14 cellular contexts compared by ENCODE assay signal in the genomic region with DNA sequence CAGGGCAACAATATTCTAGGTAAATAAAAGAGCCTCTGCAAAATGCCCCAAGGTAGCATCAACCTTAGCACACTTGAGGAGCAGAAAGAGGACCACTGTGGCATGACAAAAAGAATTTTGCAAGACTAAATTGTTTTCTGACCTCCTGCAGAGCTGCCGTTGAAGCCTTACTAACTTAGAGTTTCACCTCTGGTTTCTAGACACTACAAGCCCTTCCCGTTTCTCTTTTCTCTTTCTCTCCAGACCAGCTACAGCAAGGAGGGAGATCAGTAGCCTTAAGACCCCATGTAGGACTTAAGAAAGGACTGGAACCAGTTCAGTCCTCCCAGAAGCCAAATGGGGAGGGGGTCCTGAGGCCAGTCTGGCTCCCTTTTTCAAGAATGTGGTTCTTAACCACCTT.
A peak's percentile ranks its signal among the peaks of the same experiment; 100 is the strongest.
DNase-seq lines count a peak whose midpoint lies in the region; ATAC-seq and TF ChIP-seq lines count a peak whose summit lies in the region.
"Had no signal": no experiment of that assay in that cellular context is flagged by ENCODE, and none has a peak within 500 bp of the region (broad histone marks: within the 10 kb centered on the region; RNA-seq: fewer than 3 reads in every experiment).

No MANE protein-coding gene starts in this region.

- TF ChIP-seq CTCF in GM13976 (IDR thresholded peaks at IDR 0.05; ENCODE audit: borderline replicate concordance, control extremely low read depth, extremely low read depth, insufficient read depth, missing control alignments): no peak
- no peak for TF ChIP-seq CTCF in HFFc6 (IDR thresholded peaks at IDR 0.05)
- TF ChIP-seq CTCF in OCI-LY7 (conservative IDR thresholded peaks at IDR 0.05; ENCODE audit: low read length): no peak

- no peaks in the 10 kb centered on the region; the same call in 1 of the 2 replicates for H3K9me2 ChIP-seq in OCI-LY7 (ENCODE audit: insufficient read depth, low read length)

- peak overlapping the region; percentile 62; the same call in 1 of the 2 replicates for H2AFZ ChIP-seq in OCI-LY7 (ENCODE audit: low read length)
- H2AFZ ChIP-seq: GM23248 had no signal

- H3K36me3 ChIP-seq in OCI-LY7 (ENCODE audit: insufficient read depth, low read length): no peaks in the 10 kb centered on the region
- H3K36me3 ChIP-seq in muscle layer of duodenum (ENCODE audit: control insufficient read depth in 1 of 2, insufficient read depth in 2 of 2, low read length in 2 of 2): no peaks in the 10 kb centered on the region
- H3K36me3 ChIP-seq: uterus had no signal

- POLR2A ChIA-PET in OCI-LY7 (lab: Charles Lee): interaction anchor here (0.7 to 1.7 kb wide), 5 partner anchors 14 to 557 kb away, joined by 3 to 5 read pairs (median 3); no protein-coding TSS in a partner anchor

- no peak overlapping the region for H3K4me3 Mint-ChIP-seq in HFFc6
- H3K4me3 Mint-ChIP-seq: mesothelial cell of epicardium had no signal

- no peaks in the 10 kb centered on the region for H3K27me3 ChIP-seq in muscle layer of duodenum (ENCODE audit: low read depth, low read length)
- H3K27me3 ChIP-seq: uterus had no signal

- peak overlapping the region; percentile 61; the same call in 1 of the 2 replicates for H3K27ac Mint-ChIP-seq in HFFc6
- H3K27ac Mint-ChIP-seq: mesothelial cell of epicardium had no signal

- H3K27ac ChIP-seq in OCI-LY7 (ENCODE audit: low read depth, low read length, poor library complexity, severe bottlenecking) (no peak overlapping the region), muscle layer of duodenum (ENCODE audit: low read length) (peak overlapping the region; percentile 1)
- H3K27ac ChIP-seq: GM23248 had no signal

- DNase-seq in GM13976 (ENCODE audit: low spot score) (peak; percentile 34), HFFc6 (no peak), OCI-LY7 (ENCODE audit: low spot score) (peak; percentile 10), NCI-H774 (lab: John Stamatoyannopoulos, UW) (no peak), NCI-H2227 treated with DMSO at 0.1 percent for 48 hours (lab: John Stamatoyannopoulos, UW) (no peak)
- DNase-seq: anterior cingulate cortex, GM23248, hippocampal formation, NCI-H446 treated with DMSO at 0.1 percent for 48 hours, uterus had no signal

- no TSS peak for BruUV-seq in OCI-LY7 (replicated peaks; lab: Mats Ljungman, UMichigan)

- ATAC-seq in GM18498 (IDR thresholded peaks at IDR 0.05; ENCODE audit: unreplicated experiment): no peak
- no peak for ATAC-seq in HG03097 (IDR thresholded peaks at IDR 0.05; ENCODE audit: low FRiP score, unreplicated experiment)

- H3K36me3 Mint-ChIP-seq in HFFc6 (ENCODE audit: low read depth): no peaks in the 10 kb centered on the region
- H3K36me3 Mint-ChIP-seq: mesothelial cell of epicardium had no signal

- intact Hi-C loops in OCI-LY7 (cut with micrococcal nuclease; ENCODE audit: unreplicated experiment): loop anchor here (5.0 kb wide), 1 partner anchor 466 kb away; no protein-coding TSS in a partner anchor

- H3K4me2 ChIP-seq in OCI-LY7 (ENCODE audit: low read length): no peak overlapping the region

- H3K4me1 Mint-ChIP-seq in HFFc6 (ENCODE audit: low read depth): peaks cover 46% of the 10 kb centered on the region

- no peaks in the 10 kb centered on the region for H3K79me2 ChIP-seq in OCI-LY7 (ENCODE audit: insufficient read depth, low read depth, low read length)

- no peaks in the 10 kb centered on the region for H3K9me3 ChIP-seq in OCI-LY7 (ENCODE audit: low read length)
- no peaks in the 10 kb centered on the region for H3K9me3 ChIP-seq in muscle layer of duodenum (ENCODE audit: control insufficient read depth in 1 of 2, low read length in 2 of 2)
- H3K9me3 ChIP-seq: uterus had no signal

- in situ Hi-C loops in GM13976 (cut with MboI; ENCODE audit: low sequenced_read_pairs, unreplicated experiment): loop anchor here (25.0 kb wide), 1 partner anchor 626 kb away; no protein-coding TSS in a partner anchor

- H3K4me1 ChIP-seq in OCI-LY7 (ENCODE audit: insufficient read depth, low read length, poor library complexity, severe bottlenecking) (peaks cover 6% of the 10 kb centered on the region), muscle layer of duodenum (ENCODE audit: control insufficient read depth in 1 of 2, insufficient read depth in 2 of 2, low read length in 2 of 2) (no peaks in the 10 kb centered on the region)

- H3K4me3 ChIP-seq in OCI-LY7 (ENCODE audit: low read depth, low read length, poor library complexity, severe bottlenecking) (no peak overlapping the region), muscle layer of duodenum (ENCODE audit: low read depth in 1 of 2, low read length in 2 of 2) (no peak overlapping the region)
- H3K4me3 ChIP-seq: GM23248, uterus had no signal

- CTCF ChIA-PET in OCI-LY7 (lab: Charles Lee; ENCODE audit: unreplicated experiment): no interaction called here

- H3K9me3 Mint-ChIP-seq in HFFc6: no peaks in the 10 kb centered on the region
- H3K9me3 Mint-ChIP-seq: mesothelial cell of epicardium had no signal

- H4K20me1 ChIP-seq in OCI-LY7 (ENCODE audit: insufficient read depth, low read length): no peaks in the 10 kb centered on the region

- H3K27me3 Mint-ChIP-seq in HFFc6 (ENCODE audit: insufficient read depth): no peaks in the 10 kb centered on the region; the same call in 1 of the 2 replicates

Comparison
In these comparisons a context has a peak if more than half of its experiments do, and no peak if none do; other contexts are left out.
1. DNase-seq: peak in GM13976 (single experiment) and OCI-LY7 (single experiment); none in HFFc6 (single experiment), NCI-H774 (single experiment) and NCI-H2227 treated with DMSO at 0.1 percent for 48 hours (single experiment).